In the genomic region with DNA sequence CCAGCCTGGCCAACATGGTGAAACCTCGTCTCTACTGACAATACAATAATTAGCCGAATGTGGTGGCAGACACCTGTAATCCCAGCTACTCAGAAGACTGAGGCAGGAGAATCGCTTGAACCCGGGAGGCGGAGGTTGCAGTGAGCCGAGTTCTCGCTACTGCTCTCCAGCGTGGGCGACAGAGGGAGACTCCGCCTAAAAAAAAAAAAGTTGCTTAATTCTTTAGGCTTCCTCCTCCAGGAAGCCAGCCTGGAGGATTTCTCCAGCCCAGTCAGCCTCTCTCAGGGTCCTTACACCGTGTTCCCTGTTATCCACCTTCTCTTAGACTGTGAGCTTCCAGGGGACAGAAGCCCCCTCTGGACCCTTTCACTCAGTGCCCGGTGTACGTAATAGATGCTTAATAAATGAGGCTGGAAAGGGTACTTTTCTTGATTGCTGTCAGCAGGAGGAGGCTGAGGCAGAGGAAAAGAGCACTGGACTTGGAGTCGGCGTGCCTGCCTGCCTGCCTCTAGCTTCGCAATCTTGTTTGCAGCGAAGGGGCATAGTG, we compare ENCODE assay signal across 14 cellular contexts. TPM values are rescaled to one million over a fixed set of nuclear protein-coding genes. Genes with fewer than 3 reads are reported as not detected.
DNase-seq lines count a peak whose midpoint lies in the region; ATAC-seq and TF ChIP-seq lines count a peak whose summit lies in the region.
"Had no signal": no experiment of that assay in that cellular context is flagged by ENCODE, and none has a peak within 500 bp of the region (broad histone marks: within the 10 kb centered on the region; RNA-seq: fewer than 3 reads in every experiment).

No MANE protein-coding gene starts in this region.

- H3K4me3 Mint-ChIP-seq in Calu3 (ENCODE audit: low read depth, unreplicated experiment): peak overlapping the region; percentile 31
- no peak overlapping the region for H3K4me3 Mint-ChIP-seq in stimulated activated naive CD8-positive, alpha-beta T cell treated with anti-CD3 and anti-CD28 coated beads, Interleukin-15, amount 100 ng/mL, for 72 hours
- H3K4me3 Mint-ChIP-seq: activated naive CD8-positive, alpha-beta T cell treated with anti-CD3 and anti-CD28 coated beads, Interleukin-2, amount 50 U/mL, for 24 hours had no signal

- peaks cover 26% of the 10 kb centered on the region for H3K4me1 ChIP-seq in adipocyte (ENCODE audit: control insufficient read depth, insufficient read depth, low read length)
- H3K4me1 ChIP-seq in sigmoid colon: peaks cover 0 to 49% (median 30%) of the 10 kb centered on the region in 4 donors

- no TSS peak for BruUV-seq in Calu3 (replicated peaks; lab: Mats Ljungman, UMichigan)

- peaks cover 74% of the 10 kb centered on the region for H3K27me3 Mint-ChIP-seq in Calu3 (ENCODE audit: unreplicated experiment)
- H3K27me3 Mint-ChIP-seq in stimulated activated naive CD8-positive, alpha-beta T cell treated with anti-CD3 and anti-CD28 coated beads, Interleukin-15, amount 100 ng/mL, for 72 hours: peaks cover 67% of the 10 kb centered on the region

- H3K9me3 ChIP-seq in adipocyte (ENCODE audit: control insufficient read depth, low read length): no peaks in the 10 kb centered on the region
- H3K9me3 ChIP-seq in sigmoid colon: no peaks in the 10 kb centered on the region
- H3K9me3 ChIP-seq: neutrophil had no signal

- H3K4me1 Mint-ChIP-seq in Calu3 (ENCODE audit: low read depth, unreplicated experiment): no peaks in the 10 kb centered on the region
- peaks cover 19% of the 10 kb centered on the region for H3K4me1 Mint-ChIP-seq in stimulated activated naive CD8-positive, alpha-beta T cell treated with anti-CD3 and anti-CD28 coated beads, Interleukin-15, amount 100 ng/mL, for 72 hours

- CTCF ChIA-PET in Calu3 (lab: Charles Lee): no interaction called here

- no peaks in the 10 kb centered on the region for H3K36me3 ChIP-seq in adipocyte (ENCODE audit: control insufficient read depth, insufficient read depth, low read length, severe bottlenecking)
- no peaks in the 10 kb centered on the region for H3K36me3 ChIP-seq in sigmoid colon
- H3K36me3 ChIP-seq: neutrophil had no signal

- H3K27ac ChIP-seq in sigmoid colon: peak overlapping the region; percentile 85 to 88 (median 86)
- H3K27ac ChIP-seq: neutrophil had no signal

- TF ChIP-seq POLR2A in sigmoid colon (IDR thresholded peaks at IDR 0.05): no peak

- no peak for TF ChIP-seq CTCF in Calu3 (IDR thresholded peaks at IDR 0.05; ENCODE audit: unreplicated experiment)
- TF ChIP-seq CTCF in sigmoid colon (IDR thresholded peaks at IDR 0.05): no peak

- peak overlapping the region; percentile 37 for H3K4me3 ChIP-seq in adipocyte (ENCODE audit: low read length)
- H3K4me3 ChIP-seq in iPS-11a (ENCODE audit: low read depth, low read length): peak overlapping the region; percentile 27
- peak overlapping the region in 3 of 4 donors; percentile 38 to 49 (median 44) for H3K4me3 ChIP-seq in sigmoid colon

- no peak for TF ChIP-seq EP300 in sigmoid colon (IDR thresholded peaks at IDR 0.05)

- intact Hi-C loops in Calu3 (cut with micrococcal nuclease; ENCODE audit: unreplicated experiment) (no loop called here), sigmoid colon (cut with DNase I) (loop anchor here (5.0 to 10.0 kb wide), 3 partner anchors 96 to 427 kb away; a partner anchor contains a TSS)

- ATAC-seq in GM21423 (IDR thresholded peaks at IDR 0.05; ENCODE audit: unreplicated experiment) (no peak), HG03571 (IDR thresholded peaks at IDR 0.05; ENCODE audit: unreplicated experiment) (no peak)
- no peak for ATAC-seq in stimulated activated naive CD8-positive, alpha-beta T cell treated with anti-CD3 and anti-CD28 coated beads, Interleukin-15, amount 100 ng/mL, for 72 hours

- H3K9ac ChIP-seq in adipocyte (ENCODE audit: low read length): no peak overlapping the region

- 44 to 56% methylated on average over 17 of the region's 17 CpGs for WGBS in sigmoid colon, 2 donors

- DNase-seq in Calu3 (no peak), adipocyte (ENCODE audit: low read depth) (no peak), sigmoid colon (no peak)
- no peak for DNase-seq in stimulated activated naive CD8-positive, alpha-beta T cell treated with anti-CD3 and anti-CD28 coated beads, Interleukin-15, amount 100 ng/mL, for 72 hours
- DNase-seq in stimulated activated CD4-positive, alpha-beta T cell treated with anti-CD3 and anti-CD28 coated beads, Interleukin-4, amount 100 ng/mL, for 24 hours: no peak
- DNase-seq: NCI-H1694 treated with DMSO at 0.1 percent for 48 hours had no signal

- H3K9me3 Mint-ChIP-seq in Calu3 (ENCODE audit: low read depth, unreplicated experiment): no peaks in the 10 kb centered on the region
- H3K9me3 Mint-ChIP-seq in stimulated activated naive CD8-positive, alpha-beta T cell treated with anti-CD3 and anti-CD28 coated beads, Interleukin-15, amount 100 ng/mL, for 72 hours: no peaks in the 10 kb centered on the region
- H3K9me3 Mint-ChIP-seq: activated naive CD8-positive, alpha-beta T cell treated with anti-CD3 and anti-CD28 coated beads, Interleukin-2, amount 50 U/mL, for 24 hours had no signal

- H3K27ac Mint-ChIP-seq in Calu3 (ENCODE audit: unreplicated experiment): no peak overlapping the region
- no peak overlapping the region for H3K27ac Mint-ChIP-seq in stimulated activated naive CD8-positive, alpha-beta T cell treated with anti-CD3 and anti-CD28 coated beads, Interleukin-15, amount 100 ng/mL, for 72 hours
- H3K27ac Mint-ChIP-seq: activated naive CD8-positive, alpha-beta T cell treated with anti-CD3 and anti-CD28 coated beads, Interleukin-2, amount 50 U/mL, for 24 hours; CD14-positive monocyte had no signal

- H3K27me3 ChIP-seq in adipocyte (replicated peaks; ENCODE audit: control insufficient read depth, insufficient read depth, low read length) (peaks cover 9% of the 10 kb centered on the region), sigmoid colon (no peaks in the 10 kb centered on the region)

- H3K36me3 Mint-ChIP-seq in Calu3 (ENCODE audit: insufficient read depth, unreplicated experiment): no peaks in the 10 kb centered on the region

RNA-seq across cellular contexts. Expression of a gene that starts 16.4 kb away (rescaled TPM):
- total RNA-seq in Calu3 (2022) (not detected in 2 replicates), sigmoid colon (not detected)
- polyA plus RNA-seq in sigmoid colon: not detected
- total RNA-seq: HT1080, urinary bladder had no signal
- polyA plus RNA-seq: CD14-positive monocyte, urinary bladder had no signal

RNA-seq across cellular contexts. Expression of a gene that starts 20.7 kb away (rescaled TPM):
- total RNA-seq in Calu3 (2022) (0.38 and 1.5 TPM in 2 replicates), sigmoid colon (10 to 100 TPM; 13.9 to 33.8 (median 18.8) TPM)
- polyA plus RNA-seq in sigmoid colon: 1 to 10 TPM; 1.8 to 6.2 (median 1.8) TPM

RNA-seq across cellular contexts. Expression of a gene that starts 53.9 kb away (rescaled TPM):
- total RNA-seq in Calu3 (2022): 53.1 and 54.7 TPM in 2 replicates
- 10 to 100 TPM; 67.1 to 76.0 (median 72.6) TPM for total RNA-seq in sigmoid colon
- polyA plus RNA-seq in sigmoid colon: 100 to 1,000 TPM in 1 of 3 donors, 10 to 100 TPM in 2; 34.7 to 102 (median 76.3) TPM
